Comparison of ENCODE assay signal across 12 cellular contexts in the genomic region with DNA sequence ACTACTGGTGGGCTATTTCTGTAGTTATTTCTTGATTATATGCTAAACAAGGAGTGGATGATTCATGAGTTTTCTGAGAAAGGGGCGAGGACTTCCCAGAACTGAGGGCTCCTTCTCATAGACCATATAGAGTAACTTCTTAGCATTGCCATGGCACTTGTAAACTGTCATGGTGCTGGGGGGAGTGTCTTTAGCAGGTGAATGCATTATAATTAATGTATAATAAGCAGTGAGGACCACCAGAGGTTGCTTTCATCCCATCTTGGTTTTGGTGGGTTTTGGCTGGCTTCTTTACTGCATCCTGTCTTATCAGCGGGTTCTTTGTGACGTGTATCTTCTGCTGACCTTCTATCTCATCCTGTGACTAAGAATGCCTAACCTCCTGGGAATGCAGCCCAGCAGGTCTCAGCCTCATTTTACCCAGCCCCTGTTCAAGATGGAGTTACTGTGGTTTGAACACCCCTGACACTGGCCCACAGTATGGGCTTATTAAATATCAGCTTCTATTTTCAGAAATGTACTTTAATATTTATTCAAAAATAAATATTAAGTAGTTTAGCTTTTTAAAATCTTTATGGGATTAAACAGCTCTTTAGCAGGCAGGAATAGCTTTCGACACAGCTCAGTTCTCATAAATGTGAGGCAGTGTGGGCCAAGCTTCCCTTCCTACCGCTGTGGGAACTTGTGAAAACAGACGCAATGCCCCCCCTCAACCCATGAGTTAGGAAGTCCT. TPM values are rescaled to one million over a fixed set of nuclear protein-coding genes. Genes with fewer than 3 reads are reported as not detected.
DNase-seq lines count a peak whose midpoint lies in the region; ATAC-seq and TF ChIP-seq lines count a peak whose summit lies in the region.
"Had no signal": no experiment of that assay in that cellular context is flagged by ENCODE, and none has a peak within 500 bp of the region (broad histone marks: within the 10 kb centered on the region; RNA-seq: fewer than 3 reads in every experiment).

No MANE protein-coding gene starts in this region.

- H3K9me3 ChIP-seq in SK-N-SH (no peaks in the 10 kb centered on the region), testis (no peaks in the 10 kb centered on the region)
- H3K9me3 ChIP-seq: tibial artery had no signal

- no peak for TF ChIP-seq CTCF in SK-N-SH (IDR thresholded peaks at IDR 0.05)
- no peak for TF ChIP-seq CTCF in foreskin keratinocyte (conservative IDR thresholded peaks at IDR 0.05)
- TF ChIP-seq CTCF in testis (IDR thresholded peaks at IDR 0.05): no peak

- no peak overlapping the region for H2AFZ ChIP-seq in SK-N-SH (ENCODE audit: low read depth)

- H3K27me3 ChIP-seq in SK-N-SH (ENCODE audit: insufficient read depth) (no peaks in the 10 kb centered on the region), foreskin keratinocyte (no peaks in the 10 kb centered on the region), testis (no peaks in the 10 kb centered on the region)
- H3K27me3 ChIP-seq: tibial artery had no signal

- H3K4me1 ChIP-seq in SK-N-SH (ENCODE audit: control insufficient read depth in 1 of 2, insufficient read depth in 2 of 2, low read depth in 1 of 2, low read length in 1 of 2) (peaks cover 0 to 4% of the 10 kb centered on the region in 2 experiments; a peak in 1 of 4 replicates), foreskin keratinocyte (peaks cover 14% of the 10 kb centered on the region), testis (peaks cover 4% of the 10 kb centered on the region)
- H3K4me1 ChIP-seq: tibial artery had no signal

- no peak for TF ChIP-seq POLR2A in testis (IDR thresholded peaks at IDR 0.05)

- H3K36me3 ChIP-seq in SK-N-SH (replicated peaks in 1 of 2; ENCODE audit: control insufficient read depth in 1 of 2, insufficient read depth in 2 of 2, low read length in 1 of 2): no peaks in the 10 kb centered on the region
- H3K36me3 ChIP-seq in testis (ENCODE audit: low read depth, missing control alignments): no peaks in the 10 kb centered on the region
- H3K36me3 ChIP-seq: tibial artery had no signal

- intact Hi-C loops in testis (cut with DNase I; ENCODE audit: low total_unique reads): no loop called here

- H3K4me3 ChIP-seq in SK-N-SH (ENCODE audit: low read depth in 2 of 2, low read length in 1 of 2): no peak overlapping the region
- H3K4me3 ChIP-seq in testis: no peak overlapping the region
- H3K4me3 ChIP-seq: tibial artery had no signal

- no peaks in the 10 kb centered on the region for H4K20me1 ChIP-seq in SK-N-SH (ENCODE audit: insufficient read depth)

- H3K79me2 ChIP-seq in SK-N-SH (ENCODE audit: insufficient read depth): no peaks in the 10 kb centered on the region

- TF ChIP-seq RAD21 in SK-N-SH (IDR thresholded peaks at IDR 0.05; ENCODE audit: low read length): no peak

- peaks cover 6% of the 10 kb centered on the region for H3F3A ChIP-seq in SK-N-SH (replicated peaks; ENCODE audit: insufficient read depth)

- TF ChIP-seq EP300 in SK-N-SH (IDR thresholded peaks at IDR 0.05; ENCODE audit: borderline replicate concordance in 1 of 2, low read depth in 1 of 2, low read length in 1 of 2): no peak

- ATAC-seq in SK-N-SH treated with all-trans-retinoic acid at 6 μM for 48 hours (no peak), foreskin keratinocyte (peak; percentile 67), HG03378 (IDR thresholded peaks at IDR 0.05; ENCODE audit: unreplicated experiment) (no peak), HG03196 (IDR thresholded peaks at IDR 0.05; ENCODE audit: unreplicated experiment) (no peak)
- ATAC-seq: Panc1 had no signal

- WGBS in SK-N-SH (ENCODE audit: low lambda C conversion rate): 81% methylated on average over 6 of the region's 6 CpGs
- WGBS in testis, 2 donors: 85% methylated on average over 6 of the region's 6 CpGs

- H3K9me2 ChIP-seq in SK-N-SH: no peaks in the 10 kb centered on the region

- POLR2A ChIA-PET in SK-N-SH (lab: Yijun Ruan, JAX): no interaction called here

- no peak overlapping the region for H3K4me2 ChIP-seq in SK-N-SH

- CTCF ChIA-PET in SK-N-SH (lab: Yijun Ruan, JAX): interaction anchor here (0.9 to 1.0 kb wide), 4 partner anchors 44 to 149 kb away, joined by 3 to 4 read pairs (median 3); no protein-coding TSS in a partner anchor

- no peak overlapping the region for H3K9ac ChIP-seq in SK-N-SH

- H3K27ac ChIP-seq in SK-N-SH (ENCODE audit: low read depth in 2 of 2, low read length in 1 of 2) (no peak overlapping the region), foreskin keratinocyte (peak overlapping the region; percentile 9), testis (no peak overlapping the region)
- H3K27ac ChIP-seq: tibial artery had no signal

- no peak for DNase-seq in SK-N-SH
- DNase-seq in activated CD4-positive, alpha-beta T cell treated with anti-CD3 and anti-CD28 coated beads, Interleukin-2, amount 50 U/mL, for 48 hours: peak; percentile 24 to 44
- DNase-seq in foreskin keratinocyte: peak; percentile 32 to 66
- DNase-seq in stimulated activated CD8-positive, alpha-beta memory T cell treated with anti-CD3 and anti-CD28 coated beads, Interleukin-15, amount 100 ng/mL, for 48 hours (ENCODE audit: low read depth in 2 of 2): peak; percentile 25 to 33
- no peak for DNase-seq in testis
- DNase-seq: 8988T, T1000, tibial artery had no signal

TF ChIP-seq in SK-N-SH treated with all-trans-retinoic acid at 6 μM for 48 hours, 23 proteins besides CTCF, POLR2A, EP300 and RAD21:
- no peak for TF ChIP-seq ZFP30 (CRISPR knock-in tag; IDR thresholded peaks at IDR 0.05)
- 0 out of 2 replicates have a peak, but pooled peaks have one; percentile 33 for TF ChIP-seq OSR1 (CRISPR knock-in tag; IDR thresholded peaks at IDR 0.05)

TF ChIP-seq in SK-N-SH, 30 proteins besides CTCF, POLR2A, EP300 and RAD21:
- TF ChIP-seq TAF1 (IDR thresholded peaks at IDR 0.05; ENCODE audit: borderline replicate concordance, low read depth, low read length) (no peak), POLR2AphosphoS5 (IDR thresholded peaks at IDR 0.05; ENCODE audit: low read depth, low read length) (no peak), TCF12 (IDR thresholded peaks at IDR 0.05) (no peak), MXI1 (IDR thresholded peaks at IDR 0.05; ENCODE audit: low read depth, low read length) (no peak), GABPA (IDR thresholded peaks at IDR 0.05; ENCODE audit: low read depth) (no peak), CHD2 (IDR thresholded peaks at IDR 0.05; ENCODE audit: low read length, partially characterized antibody) (no peak), ELF1 (IDR thresholded peaks at IDR 0.05) (no peak), GATA2 (CRISPR knock-in tag; IDR thresholded peaks at IDR 0.05) (no peak), EZH2phosphoT487 (IDR thresholded peaks at IDR 0.05; ENCODE audit: borderline replicate concordance, low read depth) (no peak), JUND (IDR thresholded peaks at IDR 0.05) (no peak), SIN3A (IDR thresholded peaks at IDR 0.05; ENCODE audit: borderline replicate concordance, low read depth, low read length) (no peak)
- TF ChIP-seq, protein P1, sequence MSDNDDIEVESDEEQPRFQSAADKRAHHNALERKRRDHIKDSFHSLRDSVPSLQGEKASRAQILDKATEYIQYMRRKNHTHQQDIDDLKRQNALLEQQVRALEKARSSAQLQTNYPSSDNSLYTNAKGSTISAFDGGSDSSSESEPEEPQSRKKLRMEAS (IDR thresholded peaks at IDR 0.05; ENCODE audit: low read depth): no peak
- TF ChIP-seq, protein P2, sequence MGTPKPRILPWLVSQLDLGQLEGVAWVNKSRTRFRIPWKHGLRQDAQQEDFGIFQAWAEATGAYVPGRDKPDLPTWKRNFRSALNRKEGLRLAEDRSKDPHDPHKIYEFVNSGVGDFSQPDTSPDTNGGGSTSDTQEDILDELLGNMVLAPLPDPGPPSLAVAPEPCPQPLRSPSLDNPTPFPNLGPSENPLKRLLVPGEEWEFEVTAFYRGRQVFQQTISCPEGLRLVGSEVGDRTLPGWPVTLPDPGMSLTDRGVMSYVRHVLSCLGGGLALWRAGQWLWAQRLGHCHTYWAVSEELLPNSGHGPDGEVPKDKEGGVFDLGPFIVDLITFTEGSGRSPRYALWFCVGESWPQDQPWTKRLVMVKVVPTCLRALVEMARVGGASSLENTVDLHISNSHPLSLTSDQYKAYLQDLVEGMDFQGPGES (IDR thresholded peaks at IDR 0.05; ENCODE audit: low read depth, low read length): no peak

RNA-seq across cellular contexts. Expression of a gene that starts 44.4 kb away (rescaled TPM):
- polyA plus RNA-seq in SK-N-SH (2012; rRNA removed) (7.4 TPM in 2 replicates), foreskin keratinocyte (0.19 and 0.48 TPM in 2 replicates), testis (ENCODE audit: insufficient read depth, low read depth, low replicate concordance) (7.5 TPM)
- 5.5 and 5.6 TPM in 2 replicates for polyA plus RNA-seq in SK-N-SH (2012; cell fraction: cytosol; rRNA removed)
- 10.4 and 15.0 TPM in 2 replicates for polyA plus RNA-seq in SK-N-SH (2012; cell fraction: nucleus; rRNA removed)
- total RNA-seq in foreskin keratinocyte (0.34 and 0.81 TPM in 2 replicates), testis (1 to 10 TPM; 6.9 to 8.0 TPM)

RNA-seq across cellular contexts. Expression of a gene that starts 55.5 kb away (rescaled TPM):
- 26.1 and 29.3 TPM in 2 replicates for polyA plus RNA-seq in SK-N-SH (2012; rRNA removed)
- polyA plus RNA-seq in SK-N-SH (2012; cell fraction: cytosol; rRNA removed): 11.8 and 17.9 TPM in 2 replicates
- polyA plus RNA-seq in SK-N-SH (2012; cell fraction: nucleus; rRNA removed): 97.6 and 123 TPM in 2 replicates
- 17.0 and 17.5 TPM in 2 replicates for total RNA-seq in foreskin keratinocyte
- 15.3 and 17.7 TPM in 2 replicates for polyA plus RNA-seq in foreskin keratinocyte
- 10 to 100 TPM; 24.2 to 33.6 TPM for total RNA-seq in testis
- 12.8 TPM for polyA plus RNA-seq in testis (ENCODE audit: insufficient read depth, low read depth, low replicate concordance)

Comparison
In these comparisons a context has a peak if more than half of its experiments do, and no peak if none do; other contexts are left out.
1. DNase-seq: peak in activated CD4-positive, alpha-beta T cell treated with anti-CD3 and anti-CD28 coated beads, Interleukin-2, amount 50 U/mL, for 48 hours (2 of 2), foreskin keratinocyte (2 of 2) and stimulated activated CD8-positive, alpha-beta memory T cell treated with anti-CD3 and anti-CD28 coated beads, Interleukin-15, amount 100 ng/mL, for 48 hours (2 of 2); none in SK-N-SH (single experiment) and testis (single experiment).